ENCODE assay signal across 7 cellular contexts in genomic region chr6:100078509-100078908, GRCh38.
A peak's percentile ranks its signal among the peaks of the same experiment; 100 is the strongest.
DNase-seq lines count a peak whose midpoint lies in the region; ATAC-seq, FAIRE-seq and TF ChIP-seq lines count a peak whose summit lies in the region.

No MANE protein-coding gene starts in this region.

- H2AFZ ChIP-seq in K562 (ENCODE audit: low read depth, low read length), result no peak overlapping the region

- no peak for TF ChIP-seq EP300 in K562 (IDR thresholded peaks at IDR 0.05; ENCODE audit: low read length)

- WGBS in K562 (ENCODE audit: insufficient coverage, low coverage, missing lambda C conversion rate), result 0% methylated on average over 5 of the region's 5 CpGs

- no peak for TF ChIP-seq POLR2A in K562 (conservative IDR thresholded peaks at IDR 0.05)

- CTCF ChIA-PET in K562 (lab: Yijun Ruan, JAX; ENCODE audit: low intra/inter-chr PET ratio), result no interaction called here

- peak; percentile 48 for TF ChIP-seq CTCF in GM12864 (IDR thresholded peaks at IDR 0.05; ENCODE audit: low read depth, low read length, missing control alignments)
- peak; percentile 18 to 38 (median 35); a peak in 3 of 6 replicates for TF ChIP-seq CTCF in K562 (IDR thresholded peaks at IDR 0.05 in 2 of 3, conservative IDR thresholded peaks at IDR 0.05 in 1 of 3; ENCODE audit: insufficient read depth in 2 of 3, low read depth in 1 of 3, low read length in 3 of 3)
- TF ChIP-seq CTCF in neural crest cell (conservative IDR thresholded peaks at IDR 0.05), result peak; percentile 47
- TF ChIP-seq CTCF in GM13977 (IDR thresholded peaks at IDR 0.05; ENCODE audit: extremely low read depth, insufficient read depth, missing control alignments), result no peak
- TF ChIP-seq CTCF in coronary artery (IDR thresholded peaks at IDR 0.05), result no peak

- H3K27ac ChIP-seq in K562 (ENCODE audit: extremely low read depth, low read depth, low read length) (no peak overlapping the region), coronary artery (no peak overlapping the region)

- DNase-seq in GM12864 (ENCODE audit: low read depth), result peak; percentile 3
- peak in 1 of 4 experiments; percentile 17 for DNase-seq in K562 (ENCODE audit: extremely low read depth in 1 of 4, low spot score in 3 of 4)
- no peak for DNase-seq in neural crest cell (ENCODE audit: low read depth, low spot score)
- DNase-seq in GM13977 (ENCODE audit: low spot score), result no peak
- DNase-seq in coronary artery (ENCODE audit: low spot score), result no peak

- no peaks in the 10 kb centered on the region for H4K20me1 ChIP-seq in K562 (replicated peaks; ENCODE audit: control insufficient read depth, insufficient read depth, low read length)

- no peaks in the 10 kb centered on the region for H3K27me3 ChIP-seq in K562 (ENCODE audit: control insufficient read depth in 2 of 2, insufficient read depth in 2 of 2, low read length in 2 of 2)

- no peaks in the 10 kb centered on the region for H3K4me1 ChIP-seq in K562 (replicated peaks in 1 of 2; ENCODE audit: control insufficient read depth in 2 of 2, insufficient read depth in 2 of 2, low read length in 2 of 2)

- no peaks in the 10 kb centered on the region for H3K36me3 Mint-ChIP-seq in neural crest cell (ENCODE audit: low read depth)

- peak in 1 of 2 experiments; percentile 13; a peak in 1 of 4 replicates for TF ChIP-seq RAD21 in K562 (CRISPR knock-in tag; conservative IDR thresholded peaks at IDR 0.05 in 1 of 2, IDR thresholded peaks at IDR 0.05 in 1 of 2)

- no peak overlapping the region for H3K4me3 ChIP-seq in GM12864 (ENCODE audit: low read depth, low read length)
- H3K4me3 ChIP-seq in K562, result no peak overlapping the region
- H3K4me3 ChIP-seq in coronary artery, result no peak overlapping the region

- no TSS peak for BruUV-seq in K562 (replicated peaks; lab: Mats Ljungman, UMichigan)

- H3K4me1 Mint-ChIP-seq in neural crest cell, result no peaks in the 10 kb centered on the region

- intact Hi-C loops in K562 (cut with micrococcal nuclease), result no loop called here

- peaks cover 4% of the 10 kb centered on the region for H3K27me3 Mint-ChIP-seq in neural crest cell (ENCODE audit: low read depth)

- ATAC-seq in HG03432 (IDR thresholded peaks at IDR 0.05; ENCODE audit: unreplicated experiment) (peak; percentile 60), K562 (peak; percentile 82), HG02840 (IDR thresholded peaks at IDR 0.05; ENCODE audit: low FRiP score, unreplicated experiment) (no peak)

- H3K9me3 Mint-ChIP-seq in neural crest cell, result no peaks in the 10 kb centered on the region

- H3K4me2 ChIP-seq in K562 (ENCODE audit: insufficient read depth, low read length), result no peak overlapping the region

- H3K9ac ChIP-seq in K562 (ENCODE audit: insufficient read depth in 1 of 2, low read depth in 2 of 2, low read length in 2 of 2), result no peak overlapping the region

- H3K27ac Mint-ChIP-seq in neural crest cell (ENCODE audit: unreplicated experiment), result no peak overlapping the region

- H3K79me2 ChIP-seq in K562 (ENCODE audit: control insufficient read depth, insufficient read depth, low read length), result no peaks in the 10 kb centered on the region

- H3K9me3 ChIP-seq in K562 (replicated peaks; ENCODE audit: control insufficient read depth, insufficient read depth, low read depth, low read length), result no peaks in the 10 kb centered on the region

- POLR2A ChIA-PET in K562 (lab: Yijun Ruan, JAX), result interaction anchor here (0.6 kb wide), 1 partner anchor 95 kb away, joined by 3 read pairs; no protein-coding TSS in a partner anchor

- no peak overlapping the region for H3K4me3 Mint-ChIP-seq in neural crest cell

- no peaks in the 10 kb centered on the region for H3K9me1 ChIP-seq in K562 (ENCODE audit: control insufficient read depth, insufficient read depth, low read length)

- no peaks in the 10 kb centered on the region for H3K36me3 ChIP-seq in K562 (ENCODE audit: control insufficient read depth, insufficient read depth, low read length)

- in situ Hi-C loops in K562 (cut with MboI), result loop anchor here (25.0 kb wide), 1 partner anchor 216 kb away; no protein-coding TSS in a partner anchor
- in situ Hi-C loops in GM13977 (cut with MboI; ENCODE audit: low pct_unique_long_range_greater_than_20kb, low sequenced_read_pairs, unreplicated experiment), result no loop called here

- FAIRE-seq in K562 (lab: Jason Lieb, UNC), result peak; percentile 48

TF ChIP-seq in K562, 482 proteins besides CTCF, POLR2A, EP300 and RAD21:
- peak; percentile 52 for TF ChIP-seq CTCFL (IDR thresholded peaks at IDR 0.05; ENCODE audit: borderline replicate concordance, insufficient read depth, low read depth, low read length, poor library complexity, severe bottlenecking)
- TF ChIP-seq PHB (CRISPR knock-in tag; IDR thresholded peaks at IDR 0.05), result no peak

Comparison
In these comparisons a context has a peak if more than half of its experiments do, and no peak if none do; other contexts are left out.
1. CTCF ChIP-seq: peak in GM12864 (single experiment), K562 (3 of 3) and neural crest cell (single experiment); none in GM13977 (single experiment) and coronary artery (single experiment).